In genomic region chr20:5024982-5025381, GRCh38 we compare ENCODE assay signal across 1 cellular context.
A peak's percentile ranks its signal among the peaks of the same experiment; 100 is the strongest.
TF ChIP-seq lines count a peak whose summit lies in the region.

No MANE protein-coding gene starts in this region.

TF ChIP-seq in HepG2, 621 proteins besides CTCF, POLR2A, EP300 and RAD21 (continued from another document and continues in another):
- TF ChIP-seq ZNF12 (CRISPR knock-in tag; IDR thresholded peaks at IDR 0.05): no peak; the same call in 1 of the 2 replicates
- TF ChIP-seq GRHL1 (CRISPR knock-in tag; conservative IDR thresholded peaks at IDR 0.05): no peak
- no peak for TF ChIP-seq TFDP2 (CRISPR knock-in tag; IDR thresholded peaks at IDR 0.05)
- no peak for TF ChIP-seq ZMAT5 (CRISPR knock-in tag; IDR thresholded peaks at IDR 0.05; ENCODE audit: borderline replicate concordance, low read depth)
- no peak for TF ChIP-seq ZNF276 (CRISPR knock-in tag; IDR thresholded peaks at IDR 0.05; ENCODE audit: low read depth)
- peak; percentile 79; the same call in 1 of the 2 replicates for TF ChIP-seq FOXP4 (CRISPR knock-in tag; IDR thresholded peaks at IDR 0.05)
- TF ChIP-seq ZSCAN22 (CRISPR knock-in tag; IDR thresholded peaks at IDR 0.05): no peak
- TF ChIP-seq SOX5 (CRISPR knock-in tag; IDR thresholded peaks at IDR 0.05; ENCODE audit: borderline replicate concordance): peak; percentile 35; the same call in 1 of the 2 replicates
- no peak for TF ChIP-seq ZNF841 (CRISPR knock-in tag; IDR thresholded peaks at IDR 0.05; ENCODE audit: borderline replicate concordance)
- no peak for TF ChIP-seq NCOA5 (CRISPR knock-in tag; IDR thresholded peaks at IDR 0.05)
- no peak for TF ChIP-seq TCF7L2 (IDR thresholded peaks at IDR 0.05; ENCODE audit: low read depth, low read length)
- TF ChIP-seq ZXDC (CRISPR knock-in tag; IDR thresholded peaks at IDR 0.05): no peak
- no peak for TF ChIP-seq ZNF101 (CRISPR knock-in tag; IDR thresholded peaks at IDR 0.05; ENCODE audit: borderline replicate concordance, low read depth)
- no peak for TF ChIP-seq ZBTB2 (CRISPR knock-in tag; IDR thresholded peaks at IDR 0.05; ENCODE audit: low read depth)
- no peak for TF ChIP-seq TAF15 (IDR thresholded peaks at IDR 0.05; ENCODE audit: low read depth, low read length, poor library complexity, severe bottlenecking)
- no peak for TF ChIP-seq IKZF5 (CRISPR knock-in tag; IDR thresholded peaks at IDR 0.05)
- no peak; the same call in 1 of the 2 replicates for TF ChIP-seq ATF2 (CRISPR knock-in tag; IDR thresholded peaks at IDR 0.05)
- no peak for TF ChIP-seq ZFX (CRISPR knock-in tag; IDR thresholded peaks at IDR 0.05; ENCODE audit: low read depth)
- no peak for TF ChIP-seq CSRNP2 (CRISPR knock-in tag; conservative IDR thresholded peaks at IDR 0.05; ENCODE audit: low read depth)
- TF ChIP-seq ZNF124 (CRISPR knock-in tag; IDR thresholded peaks at IDR 0.05): no peak
- no peak for TF ChIP-seq ZNF609 (CRISPR knock-in tag; IDR thresholded peaks at IDR 0.05; ENCODE audit: borderline replicate concordance)
- no peak for TF ChIP-seq BORCS8-MEF2B (CRISPR knock-in tag; IDR thresholded peaks at IDR 0.05)
- TF ChIP-seq TBL1XR1 (IDR thresholded peaks at IDR 0.05; ENCODE audit: borderline replicate concordance, low read length, partially characterized antibody): no peak
- TF ChIP-seq SOX13 (IDR thresholded peaks at IDR 0.05): no peak
- TF ChIP-seq SOX13 (CRISPR knock-in tag; conservative IDR thresholded peaks at IDR 0.05 in 1 of 2, IDR thresholded peaks at IDR 0.05 in 1 of 2): peak in 1 of 2 experiments; percentile 54; a peak in 2 of 4 replicates
- TF ChIP-seq PITX1 (CRISPR knock-in tag; IDR thresholded peaks at IDR 0.05): 0 out of 2 replicates have a peak, but pooled peaks have one; percentile 18
- TF ChIP-seq POLR2G (IDR thresholded peaks at IDR 0.05; ENCODE audit: low read depth, low read length): no peak
- TF ChIP-seq ZNF225 (CRISPR knock-in tag; IDR thresholded peaks at IDR 0.05): no peak
- peak; percentile 28; the same call in 1 of the 2 replicates for TF ChIP-seq ZNF7 (CRISPR knock-in tag; IDR thresholded peaks at IDR 0.05)
- no peak for TF ChIP-seq LBX2 (CRISPR knock-in tag; IDR thresholded peaks at IDR 0.05; ENCODE audit: borderline replicate concordance)
- TF ChIP-seq CBFB (CRISPR knock-in tag; IDR thresholded peaks at IDR 0.05): no peak
- TF ChIP-seq ZNF552 (CRISPR knock-in tag; IDR thresholded peaks at IDR 0.05; ENCODE audit: borderline replicate concordance): no peak
